Comparison of ENCODE assay signal across 16 cellular contexts in genomic region chr2:236360486-236360885, GRCh38.
DNase-seq lines count a peak whose midpoint lies in the region; ATAC-seq and TF ChIP-seq lines count a peak whose summit lies in the region.
"Had no signal": no experiment of that assay in that cellular context is flagged by ENCODE, and none has a peak within 500 bp of the region (broad histone marks: within the 10 kb centered on the region; RNA-seq: fewer than 3 reads in every experiment).

No MANE protein-coding gene starts in this region.

- WGBS in suprapubic skin, result 62% methylated on average over 4 of the region's 4 CpGs

- no peak overlapping the region for H3K4me3 ChIP-seq in astrocyte of the cerebellum (ENCODE audit: low read depth, low read length)
- no peak overlapping the region for H3K4me3 ChIP-seq in fibroblast of pulmonary artery (replicated peaks; ENCODE audit: low read depth, low read length)
- H3K4me3 ChIP-seq in suprapubic skin, result no peak overlapping the region
- H3K4me3 ChIP-seq: SJCRH30 had no signal

- no peaks in the 10 kb centered on the region for H3K4me1 ChIP-seq in suprapubic skin
- H3K4me1 ChIP-seq: SJCRH30 had no signal

- TF ChIP-seq POLR2A in suprapubic skin (IDR thresholded peaks at IDR 0.05), result no peak

- TF ChIP-seq CTCF in astrocyte of the cerebellum (IDR thresholded peaks at IDR 0.05; ENCODE audit: low read depth, low read length, missing control alignments), result no peak
- no peak for TF ChIP-seq CTCF in fibroblast of pulmonary artery (IDR thresholded peaks at IDR 0.05; ENCODE audit: low read length, missing control alignments)
- no peak for TF ChIP-seq CTCF in suprapubic skin (IDR thresholded peaks at IDR 0.05)

- no peaks in the 10 kb centered on the region for H3K9me3 ChIP-seq in suprapubic skin
- H3K9me3 ChIP-seq: SJCRH30 had no signal

- ATAC-seq in sciatic nerve, result peak; percentile 65
- ATAC-seq in HG02763 (IDR thresholded peaks at IDR 0.05; ENCODE audit: unreplicated experiment), result no peak
- ATAC-seq in HG02885 (IDR thresholded peaks at IDR 0.05; ENCODE audit: poor library complexity, unreplicated experiment), result no peak
- no peak for ATAC-seq in HG02588 (IDR thresholded peaks at IDR 0.05; ENCODE audit: unreplicated experiment)

- H3K27ac ChIP-seq in suprapubic skin, result no peak overlapping the region
- H3K27ac ChIP-seq: SJCRH30 had no signal

- TF ChIP-seq EP300 in suprapubic skin (IDR thresholded peaks at IDR 0.05), result no peak

- peaks cover 5% of the 10 kb centered on the region for H3K27me3 ChIP-seq in suprapubic skin
- H3K27me3 ChIP-seq: SJCRH30 had no signal

- intact Hi-C loops in sciatic nerve (cut with DNase I), result no loop called here

- DNase-seq in astrocyte of the cerebellum (ENCODE audit: low read depth) (peak; percentile 28), fibroblast of pulmonary artery (ENCODE audit: low read depth) (peak; percentile 2), left kidney (ENCODE audit: low read depth, low spot score) (peak; percentile 37), sciatic nerve (ENCODE audit: low spot score) (no peak), suprapubic skin (ENCODE audit: low spot score in 2 of 2) (no peak)
- DNase-seq: DMS53, H7, MV-4-11, NCI-H1417 treated with DMSO at 0.1 percent for 48 hours, NCI-H1930, NCI-H2171 treated with DMSO at 0.1 percent for 48 hours, NCI-H748 treated with DMSO at 0.1 percent for 48 hours, SJCRH30 had no signal

- in situ Hi-C loops in astrocyte of the cerebellum (cut with HindIII; ENCODE audit: low sequenced_read_pairs), result no loop called here

- H3K36me3 ChIP-seq in suprapubic skin, result no peaks in the 10 kb centered on the region
- H3K36me3 ChIP-seq: SJCRH30 had no signal

Comparison
In these comparisons a context has a peak if more than half of its experiments do, and no peak if none do; other contexts are left out.
1. DNase-seq: peak in astrocyte of the cerebellum (single experiment), fibroblast of pulmonary artery (single experiment) and left kidney (single experiment); none in sciatic nerve (single experiment) and suprapubic skin (0 of 2).